In genomic region chr6:33425668-33426577, GRCh38 we compare ENCODE assay signal across 1 cellular context.
TF ChIP-seq lines count a peak whose summit lies in the region.

No MANE protein-coding gene starts in this region.

TF ChIP-seq in SK-N-SH, 30 proteins besides CTCF, POLR2A, EP300 and RAD21 (continued from another document):
- peak; percentile 93 for TF ChIP-seq MAX (IDR thresholded peaks at IDR 0.05; ENCODE audit: low read depth)
- TF ChIP-seq ZBTB33 (IDR thresholded peaks at IDR 0.05; ENCODE audit: borderline replicate concordance, low read depth): no peak
- TF ChIP-seq IRF3 (IDR thresholded peaks at IDR 0.05; ENCODE audit: low read depth, low read length): no peak
- no peak for TF ChIP-seq MEF2A (IDR thresholded peaks at IDR 0.05; ENCODE audit: borderline replicate concordance, low read depth)
- TF ChIP-seq SIN3A (IDR thresholded peaks at IDR 0.05; ENCODE audit: borderline replicate concordance, low read depth, low read length): no peak; the same call in 1 of the 2 replicates
- no peak for TF ChIP-seq TEAD4 (IDR thresholded peaks at IDR 0.05; ENCODE audit: borderline replicate concordance, insufficient read depth)
- no peak for TF ChIP-seq RFX5 (IDR thresholded peaks at IDR 0.05; ENCODE audit: low read length)
- TF ChIP-seq JUND (IDR thresholded peaks at IDR 0.05): no peak
- no peak for TF ChIP-seq FOXJ3 (CRISPR knock-in tag; IDR thresholded peaks at IDR 0.05)
- no peak for TF ChIP-seq FOSL2 (IDR thresholded peaks at IDR 0.05; ENCODE audit: borderline replicate concordance, low read depth)
- peak; percentile 40 for TF ChIP-seq SMC3 (IDR thresholded peaks at IDR 0.05; ENCODE audit: low read depth, low read length)
- peak; percentile 17 for TF ChIP-seq CHD2 (IDR thresholded peaks at IDR 0.05; ENCODE audit: low read length, partially characterized antibody)
- no peak for TF ChIP-seq FOXM1 (IDR thresholded peaks at IDR 0.05; ENCODE audit: low read depth)
- TF ChIP-seq NRF1 (IDR thresholded peaks at IDR 0.05; ENCODE audit: low read depth, low read length): no peak
- peak; percentile 66; the same call in 1 of the 2 replicates for TF ChIP-seq POLR2AphosphoS5 (IDR thresholded peaks at IDR 0.05; ENCODE audit: low read depth, low read length)
- TF ChIP-seq TAF1 (IDR thresholded peaks at IDR 0.05; ENCODE audit: borderline replicate concordance, low read depth, low read length): peak; percentile 17; the same call in 1 of the 2 replicates
- TF ChIP-seq GATA2 (CRISPR knock-in tag; IDR thresholded peaks at IDR 0.05): no peak
- peak; percentile 5; the same call in 1 of the 2 replicates for TF ChIP-seq GABPA (IDR thresholded peaks at IDR 0.05; ENCODE audit: low read depth)
